In genomic region chrX:119885554-119886428, GRCh38 we compare ENCODE assay signal across 12 cellular contexts. TPM values are rescaled to one million over a fixed set of nuclear protein-coding genes. Genes with fewer than 3 reads are reported as not detected.
DNase-seq lines count a peak whose midpoint lies in the region; ATAC-seq lines count a peak whose summit lies in the region.
"Had no signal": no experiment of that assay in that cellular context is flagged by ENCODE, and none has a peak within 500 bp of the region (broad histone marks: within the 10 kb centered on the region; RNA-seq: fewer than 3 reads in every experiment).

No MANE protein-coding gene starts in this region.

- DNase-seq in activated CD4-positive, alpha-beta T cell treated with anti-CD3 and anti-CD28 coated beads, Interleukin-2, amount 10 ng/mL, durations not matched to agents 7 days and 5 days: peak; percentile 34
- DNase-seq in activated CD4-positive, alpha-beta T cell treated with anti-CD3 and anti-CD28 coated beads, Interleukin-2, amount 50 U/mL, for 4 hours: no peak
- DNase-seq in RKO (ENCODE audit: low spot score) (peak; percentile 26), activated gamma-delta T cell treated with Interleukin-2 at 50 U/mL for 16 hours (no peak)
- DNase-seq in effector memory CD4-positive, alpha-beta T cell: no peak
- DNase-seq: activated CD4-positive, CD25-positive, alpha-beta regulatory T cell treated with anti-CD3 and anti-CD28 coated beads, Interleukin-2, amount 50 U/mL, for 72 hours had no signal

- ATAC-seq in stimulated activated memory B cell treated with anti-CD40 and anti-IgM and Interleukin-4, amounts not matched to agents 10 μg/mL and 1 μg/mL and 100 μg/mL, for 72 hours: no peak
- ATAC-seq in GM21576 (IDR thresholded peaks at IDR 0.05; ENCODE audit: unreplicated experiment) (no peak), HG02973 (IDR thresholded peaks at IDR 0.05; ENCODE audit: unreplicated experiment) (no peak)

- H3K4me3 Mint-ChIP-seq in activated CD4-positive, alpha-beta T cell treated with anti-CD3 and anti-CD28 coated beads, Interleukin-2, amount 10 ng/mL, durations not matched to agents 7 days and 5 days: peak overlapping the region; percentile 38
- H3K4me3 Mint-ChIP-seq in stimulated activated memory B cell treated with anti-CD40 and anti-IgM and Interleukin-4, amounts not matched to agents 10 μg/mL and 1 μg/mL and 100 μg/mL, for 72 hours: peak overlapping the region; percentile 9

- H3K4me3 ChIP-seq in effector memory CD4-positive, alpha-beta T cell (ENCODE audit: insufficient read depth, low read depth, low read length, poor library complexity, severe bottlenecking): peak overlapping the region; percentile 12
- H3K4me3 ChIP-seq: BLaER1 treated with 17β-estradiol and CSF1 and Interleukin-3, amounts not matched to agents 10 nM and 100 nM had no signal

- CTCF ChIA-PET in activated CD4-positive, alpha-beta T cell treated with anti-CD3 and anti-CD28 coated beads, Interleukin-2, amount 10 ng/mL, durations not matched to agents 7 days and 5 days (lab: Charles Lee): no interaction called here

- peaks cover 16% of the 10 kb centered on the region for H3K4me1 Mint-ChIP-seq in activated CD4-positive, alpha-beta T cell treated with anti-CD3 and anti-CD28 coated beads, Interleukin-2, amount 10 ng/mL, durations not matched to agents 7 days and 5 days
- H3K4me1 Mint-ChIP-seq in stimulated activated memory B cell treated with anti-CD40 and anti-IgM and Interleukin-4, amounts not matched to agents 10 μg/mL and 1 μg/mL and 100 μg/mL, for 72 hours: peaks cover 6% of the 10 kb centered on the region

- H3K27me3 ChIP-seq in effector memory CD4-positive, alpha-beta T cell (replicated peaks; ENCODE audit: control insufficient read depth, insufficient read depth, low read length, poor library complexity, severe bottlenecking): no peaks in the 10 kb centered on the region

- POLR2A ChIA-PET in activated CD4-positive, alpha-beta T cell treated with anti-CD3 and anti-CD28 coated beads, Interleukin-2, amount 10 ng/mL, durations not matched to agents 7 days and 5 days (lab: Charles Lee): no interaction called here

- no peaks in the 10 kb centered on the region for H3K36me3 Mint-ChIP-seq in activated CD4-positive, alpha-beta T cell treated with anti-CD3 and anti-CD28 coated beads, Interleukin-2, amount 10 ng/mL, durations not matched to agents 7 days and 5 days (ENCODE audit: low read depth)
- H3K36me3 Mint-ChIP-seq in stimulated activated memory B cell treated with anti-CD40 and anti-IgM and Interleukin-4, amounts not matched to agents 10 μg/mL and 1 μg/mL and 100 μg/mL, for 72 hours: no peaks in the 10 kb centered on the region

- no peaks in the 10 kb centered on the region for H3K9me3 ChIP-seq in effector memory CD4-positive, alpha-beta T cell (ENCODE audit: control insufficient read depth, low read length)
- H3K9me3 ChIP-seq: neutrophil had no signal

- peaks cover 4% of the 10 kb centered on the region for H3K4me1 ChIP-seq in effector memory CD4-positive, alpha-beta T cell (ENCODE audit: control insufficient read depth, insufficient read depth, low read length, poor library complexity, severe bottlenecking)

- no peaks in the 10 kb centered on the region for H3K27me3 Mint-ChIP-seq in activated CD4-positive, alpha-beta T cell treated with anti-CD3 and anti-CD28 coated beads, Interleukin-2, amount 10 ng/mL, durations not matched to agents 7 days and 5 days
- H3K27me3 Mint-ChIP-seq in stimulated activated memory B cell treated with anti-CD40 and anti-IgM and Interleukin-4, amounts not matched to agents 10 μg/mL and 1 μg/mL and 100 μg/mL, for 72 hours: no peaks in the 10 kb centered on the region

- H3K36me3 ChIP-seq in effector memory CD4-positive, alpha-beta T cell (ENCODE audit: control insufficient read depth, insufficient read depth, low read length): no peaks in the 10 kb centered on the region
- H3K36me3 ChIP-seq: BLaER1 treated with 17β-estradiol and CSF1 and Interleukin-3, amounts not matched to agents 10 nM and 100 nM; neutrophil had no signal

- H3K9me3 Mint-ChIP-seq in activated CD4-positive, alpha-beta T cell treated with anti-CD3 and anti-CD28 coated beads, Interleukin-2, amount 10 ng/mL, durations not matched to agents 7 days and 5 days: no peaks in the 10 kb centered on the region
- no peaks in the 10 kb centered on the region for H3K9me3 Mint-ChIP-seq in stimulated activated memory B cell treated with anti-CD40 and anti-IgM and Interleukin-4, amounts not matched to agents 10 μg/mL and 1 μg/mL and 100 μg/mL, for 72 hours

- no peak overlapping the region for H3K27ac ChIP-seq in effector memory CD4-positive, alpha-beta T cell (ENCODE audit: insufficient read depth, low read length, poor library complexity, severe bottlenecking)
- H3K27ac ChIP-seq: BLaER1 treated with 17β-estradiol and CSF1 and Interleukin-3, amounts not matched to agents 10 nM and 100 nM; neutrophil had no signal

- peak overlapping the region; percentile 79 for H3K27ac Mint-ChIP-seq in activated CD4-positive, alpha-beta T cell treated with anti-CD3 and anti-CD28 coated beads, Interleukin-2, amount 10 ng/mL, durations not matched to agents 7 days and 5 days
- H3K27ac Mint-ChIP-seq in stimulated activated memory B cell treated with anti-CD40 and anti-IgM and Interleukin-4, amounts not matched to agents 10 μg/mL and 1 μg/mL and 100 μg/mL, for 72 hours: no peak overlapping the region

RNA-seq across cellular contexts. Expression of gene AKAP14, which starts 9.9 kb away (rescaled TPM):
- not detected for total RNA-seq in activated CD4-positive, alpha-beta T cell treated with anti-CD3 and anti-CD28 coated beads, Interleukin-2, amount 10 ng/mL, durations not matched to agents 7 days and 5 days
- total RNA-seq: epithelial cell of proximal tubule had no signal

RNA-seq across cellular contexts. Expression of gene NDUFA1, which starts 14.2 kb away (rescaled TPM):
- 100 to 1,000 TPM in 1 of 2 experiments, 10 to 100 TPM in 1; 64.9 to 104 TPM for total RNA-seq in activated CD4-positive, alpha-beta T cell treated with anti-CD3 and anti-CD28 coated beads, Interleukin-2, amount 10 ng/mL, durations not matched to agents 7 days and 5 days

RNA-seq across cellular contexts. Expression of gene RNF113A, which starts 14.3 kb away (rescaled TPM):
- total RNA-seq in activated CD4-positive, alpha-beta T cell treated with anti-CD3 and anti-CD28 coated beads, Interleukin-2, amount 10 ng/mL, durations not matched to agents 7 days and 5 days: 10 to 100 TPM; 28.8 to 30.4 TPM

RNA-seq across cellular contexts. Expression of gene UPF3B, which starts 33.0 kb away (rescaled TPM):
- total RNA-seq in activated CD4-positive, alpha-beta T cell treated with anti-CD3 and anti-CD28 coated beads, Interleukin-2, amount 10 ng/mL, durations not matched to agents 7 days and 5 days: 10 to 100 TPM; 11.8 to 12.3 TPM

RNA-seq across cellular contexts. Expression of gene NKAP, which starts 57.8 kb away (rescaled TPM):
- total RNA-seq in activated CD4-positive, alpha-beta T cell treated with anti-CD3 and anti-CD28 coated beads, Interleukin-2, amount 10 ng/mL, durations not matched to agents 7 days and 5 days: 1 to 10 TPM; 7.3 to 8.4 TPM

Comparison
In these comparisons a context has a peak if more than half of its experiments do, and no peak if none do; other contexts are left out.
1. DNase-seq: peak in activated CD4-positive, alpha-beta T cell treated with anti-CD3 and anti-CD28 coated beads, Interleukin-2, amount 10 ng/mL, durations not matched to agents 7 days and 5 days (single experiment) and RKO (single experiment); none in activated CD4-positive, alpha-beta T cell treated with anti-CD3 and anti-CD28 coated beads, Interleukin-2, amount 50 U/mL, for 4 hours (0 of 2), effector memory CD4-positive, alpha-beta T cell (0 of 3) and activated gamma-delta T cell treated with Interleukin-2 at 50 U/mL for 16 hours (single experiment).